In genomic region chr16:52676951-52677350, GRCh38 we compare ENCODE assay signal across 15 cellular contexts.
DNase-seq lines count a peak whose midpoint lies in the region; ATAC-seq and TF ChIP-seq lines count a peak whose summit lies in the region.
"Had no signal": no experiment of that assay in that cellular context is flagged by ENCODE, and none has a peak within 500 bp of the region (broad histone marks: within the 10 kb centered on the region; RNA-seq: fewer than 3 reads in every experiment).

No MANE protein-coding gene starts in this region.

- DNase-seq in HT1080 (ENCODE audit: low read depth): peak; percentile 8
- peak; percentile 4 for DNase-seq in OCI-M1 (lab: John Stamatoyannopoulos, UW)
- peak; percentile 53 for DNase-seq in esophagus muscularis mucosa (ENCODE audit: extremely low spot score)
- peak; percentile 26 for DNase-seq in renal cortical epithelial cell (ENCODE audit: low read depth)
- DNase-seq in psoas muscle: no peak
- DNase-seq in KG1 (lab: John Stamatoyannopoulos, UW): no peak
- DNase-seq: BE2C; CD4-positive, alpha-beta memory T cell; DMS153; GM23248; H7 had no signal

- no peak for TF ChIP-seq CTCF in esophagus muscularis mucosa (IDR thresholded peaks at IDR 0.05)
- no peak for TF ChIP-seq CTCF in psoas muscle (IDR thresholded peaks at IDR 0.05)

- H3K4me1 ChIP-seq in esophagus muscularis mucosa: no peaks in the 10 kb centered on the region
- H3K4me1 ChIP-seq in psoas muscle: no peaks in the 10 kb centered on the region
- H3K4me1 ChIP-seq: A549, BE2C had no signal

- no peaks in the 10 kb centered on the region for H3K27me3 ChIP-seq in esophagus muscularis mucosa
- H3K27me3 ChIP-seq in psoas muscle (ENCODE audit: insufficient read depth in 3 of 3, low read length in 2 of 3): no peaks in the 10 kb centered on the region
- H3K27me3 ChIP-seq: BE2C had no signal

- ATAC-seq in HG02798 (IDR thresholded peaks at IDR 0.05; ENCODE audit: poor library complexity, unreplicated experiment) (no peak), psoas muscle (no peak)
- ATAC-seq: A549, GM12878 had no signal

- H3K36me3 ChIP-seq in esophagus muscularis mucosa (no peaks in the 10 kb centered on the region), psoas muscle (ENCODE audit: insufficient read depth in 1 of 2, low read depth in 1 of 2) (no peaks in the 10 kb centered on the region)
- H3K36me3 ChIP-seq: BE2C had no signal

- no peak overlapping the region for H3K4me3 ChIP-seq in esophagus muscularis mucosa
- no peak overlapping the region for H3K4me3 ChIP-seq in psoas muscle
- H3K4me3 ChIP-seq: A549, GM12878, GM23248 had no signal

- no peak for TF ChIP-seq POLR2A in esophagus muscularis mucosa (IDR thresholded peaks at IDR 0.05; ENCODE audit: low read depth)

- H3K9me3 ChIP-seq in esophagus muscularis mucosa (no peaks in the 10 kb centered on the region), psoas muscle (no peaks in the 10 kb centered on the region)
- H3K9me3 ChIP-seq: A549, BE2C had no signal

- intact Hi-C loops in esophagus muscularis mucosa (cut with DNase I): no loop called here
- intact Hi-C loops in psoas muscle (cut with DNase I): no loop called here

- no peak for TF ChIP-seq EP300 in esophagus muscularis mucosa (IDR thresholded peaks at IDR 0.05)

- no peak overlapping the region for H3K27ac ChIP-seq in esophagus muscularis mucosa (replicated peaks in 1 of 4)
- no peak overlapping the region for H3K27ac ChIP-seq in psoas muscle
- H3K27ac ChIP-seq: A549, C4-2B, GM23248 had no signal

Comparison
In these comparisons a context has a peak if more than half of its experiments do, and no peak if none do; other contexts are left out.
1. DNase-seq: peak in HT1080 (single experiment), OCI-M1 (single experiment), esophagus muscularis mucosa (single experiment) and renal cortical epithelial cell (single experiment); none in psoas muscle (0 of 2) and KG1 (single experiment).